In the genomic region with DNA sequence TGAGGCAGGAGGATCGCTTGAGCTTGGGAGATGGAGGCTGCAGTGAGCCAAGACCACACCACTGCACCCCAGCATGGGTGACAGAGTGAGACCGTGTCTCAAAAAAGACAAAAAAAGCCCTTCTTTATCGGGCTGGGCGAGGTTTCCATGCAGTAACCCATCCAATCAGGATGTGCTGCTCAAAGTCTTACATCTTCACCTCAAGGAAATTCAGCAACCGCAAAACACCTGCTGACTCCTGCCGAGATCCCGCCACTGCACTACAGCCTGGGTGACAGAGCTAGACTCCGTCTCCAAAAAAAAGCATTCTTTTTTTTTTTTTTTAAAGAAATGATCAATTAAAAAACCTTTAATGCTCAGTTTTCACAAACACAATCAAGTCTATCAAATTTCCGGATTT, we compare ENCODE assay signal across 21 cellular contexts.
DNase-seq lines count a peak whose midpoint lies in the region; ATAC-seq, FAIRE-seq and TF ChIP-seq lines count a peak whose summit lies in the region.
"Had no signal": no experiment of that assay in that cellular context is flagged by ENCODE, and none has a peak within 500 bp of the region (broad histone marks: within the 10 kb centered on the region; RNA-seq: fewer than 3 reads in every experiment).

No MANE protein-coding gene starts in this region.

- no peak overlapping the region; the same call in 1 of the 2 replicates for H2AK5ac ChIP-seq in IMR-90 (ENCODE audit: low read depth, low read length)

- 0 out of 2 replicates have a peak overlapping the region, but pooled peaks have one; percentile 20 for H4K5ac ChIP-seq in IMR-90 (ENCODE audit: low read depth, low read length)

- H3K18ac ChIP-seq in IMR-90 (ENCODE audit: low read depth, low read length): peak overlapping the region; percentile 4; the same call in 1 of the 2 replicates

- peak overlapping the region; percentile 55 for H2BK5ac ChIP-seq in IMR-90 (ENCODE audit: low read depth, low read length, poor library complexity, severe bottlenecking)

- H2AFZ ChIP-seq in IMR-90 (replicated peaks; ENCODE audit: low read length, poor library complexity): no peak overlapping the region
- no peak overlapping the region for H2AFZ ChIP-seq in astrocyte (ENCODE audit: low read depth, low read length)
- H2AFZ ChIP-seq in parathyroid adenoma: no peak overlapping the region
- H2AFZ ChIP-seq in mammary epithelial cell (ENCODE audit: low read depth, low read length): no peak overlapping the region

- H3K36me3 ChIP-seq in IMR-90 (ENCODE audit: control insufficient read depth, insufficient read depth, low read length): peaks cover 56% of the 10 kb centered on the region
- H3K36me3 ChIP-seq in astrocyte (ENCODE audit: insufficient read depth, low read length): peaks cover 15% of the 10 kb centered on the region
- no peaks in the 10 kb centered on the region for H3K36me3 ChIP-seq in parathyroid adenoma (ENCODE audit: control insufficient read depth, insufficient read depth, low read length)
- H3K36me3 ChIP-seq in mammary epithelial cell (ENCODE audit: insufficient read depth, low read length): peaks cover 13% of the 10 kb centered on the region

- CTCF ChIA-PET in IMR-90 (lab: Yijun Ruan, JAX) (interaction anchor here (0.7 kb wide), 1 partner anchor 322 kb away, joined by 3 read pairs; no protein-coding TSS in a partner anchor), mammary epithelial cell (lab: Charles Lee; ENCODE audit: low non-redundant PET) (no interaction called here)

- H4K91ac ChIP-seq in IMR-90 (ENCODE audit: insufficient read depth, low read depth, low read length): 0 out of 2 replicates have a peak overlapping the region, but pooled peaks have one; percentile 53

- dilution Hi-C loops in IMR-90 (cut with HindIII; ENCODE audit: low sequenced_read_pairs, unreplicated experiment): no loop called here
- dilution Hi-C loops in mammary epithelial cell (cut with HindIII; ENCODE audit: low sequenced_read_pairs): loop anchor here (5.0 kb wide), 1 partner anchor 69 kb away; no protein-coding TSS in a partner anchor

- H3K27me3 ChIP-seq in IMR-90 (ENCODE audit: control insufficient read depth, insufficient read depth, low read length) (no peaks in the 10 kb centered on the region), astrocyte (ENCODE audit: insufficient read depth, low read length) (no peaks in the 10 kb centered on the region), parathyroid adenoma (ENCODE audit: control insufficient read depth, insufficient read depth, low read length) (no peaks in the 10 kb centered on the region), mammary epithelial cell (ENCODE audit: insufficient read depth, low read length) (no peaks in the 10 kb centered on the region)
- H3K27me3 ChIP-seq: MG63 had no signal

- no peak overlapping the region for H2AK9ac ChIP-seq in IMR-90 (replicated peaks; ENCODE audit: low read depth, low read length, poor library complexity)

- H4K8ac ChIP-seq in IMR-90 (ENCODE audit: low read depth in 2 of 2, low read length in 2 of 2): no peak overlapping the region; a peak in 1 of 4 replicates

- TF ChIP-seq RAD21 in IMR-90 (IDR thresholded peaks at IDR 0.05; ENCODE audit: low read length): no peak

- H2BK20ac ChIP-seq in IMR-90 (ENCODE audit: low read depth, low read length): peak overlapping the region; percentile 16; the same call in 1 of the 2 replicates

- H3K27ac ChIP-seq in IMR-90 (ENCODE audit: insufficient read depth, low read length): peak overlapping the region; percentile 85; the same call in 1 of the 2 replicates
- peak overlapping the region; percentile 60 for H3K27ac ChIP-seq in astrocyte (ENCODE audit: low read depth, low read length)
- peak overlapping the region; percentile 99 for H3K27ac ChIP-seq in parathyroid adenoma
- H3K27ac ChIP-seq in mammary epithelial cell (ENCODE audit: insufficient read depth, low read depth, low read length): no peak overlapping the region
- H3K27ac ChIP-seq: A549 had no signal

- DNase-seq in IMR-90: no peak
- DNase-seq in astrocyte (ENCODE audit: low read depth): no peak
- no peak for DNase-seq in nephron progenitor cell
- DNase-seq in mammary epithelial cell: no peak
- DNase-seq: CD4-positive, alpha-beta memory T cell; COR-L47; KG1; NCI-H2029; NCI-H446; NCI-H524 treated with DMSO at 0.1 percent for 48 hours; NCI-H82; NK-92 treated with Interleukin-12 subunit alpha and Interleukin-12 subunit beta, amount 100 ng/mL, for 24 hours; RPMI8226; SHP77 had no signal

- H3K23ac ChIP-seq in IMR-90 (ENCODE audit: low read depth, low read length): no peak overlapping the region

- BruUV-seq in IMR-90 (replicated peaks; lab: Mats Ljungman, UMichigan): no TSS peak
- BruUV-seq in mammary epithelial cell (replicated peaks; lab: Mats Ljungman, UMichigan): no TSS peak

- H3K4me3 ChIP-seq in IMR-90 (ENCODE audit: insufficient read depth, low read depth, low read length) (no peak overlapping the region), astrocyte (ENCODE audit: insufficient read depth, low read depth, low read length) (no peak overlapping the region), parathyroid adenoma (ENCODE audit: low read depth, low read length) (no peak overlapping the region), mammary epithelial cell (replicated peaks in 1 of 3; ENCODE audit: insufficient read depth in 1 of 3, low read depth in 2 of 3, low read length in 3 of 3) (no peak overlapping the region)
- H3K4me3 ChIP-seq: A549, MG63 had no signal

- FAIRE-seq in astrocyte (lab: Jason Lieb, UNC): no peak
- FAIRE-seq: A549, H1, HTR-8/SVneo had no signal

- H3K4me1 ChIP-seq in IMR-90 (ENCODE audit: control insufficient read depth, insufficient read depth, low read length) (peaks cover 11% of the 10 kb centered on the region; the same call in 1 of the 2 replicates), astrocyte (ENCODE audit: insufficient read depth, low read length) (no peaks in the 10 kb centered on the region), parathyroid adenoma (peaks cover 24% of the 10 kb centered on the region), mammary epithelial cell (ENCODE audit: insufficient read depth, low read length) (peaks cover 2% of the 10 kb centered on the region)
- H3K4me1 ChIP-seq: A549 had no signal

- ATAC-seq in IMR-90 (ENCODE audit: low read depth): no peak
- ATAC-seq in GM21723 (IDR thresholded peaks at IDR 0.05; ENCODE audit: unreplicated experiment): no peak
- no peak for ATAC-seq in HG03095 (IDR thresholded peaks at IDR 0.05; ENCODE audit: unreplicated experiment)
- ATAC-seq: A549 had no signal

- intact Hi-C loops in IMR-90 (cut with micrococcal nuclease) (no loop called here), mammary epithelial cell (cut with micrococcal nuclease) (loop anchor here (10.0 kb wide), 1 partner anchor 452 kb away; no protein-coding TSS in a partner anchor)

- 0 out of 2 replicates have a peak overlapping the region, but pooled peaks have one; percentile 10 for H3K4ac ChIP-seq in IMR-90 (ENCODE audit: low read depth, low read length)

- H3K9me3 Mint-ChIP-seq in astrocyte (ENCODE audit: unreplicated experiment): no peaks in the 10 kb centered on the region
- H3K9me3 Mint-ChIP-seq in nephron progenitor cell: no peaks in the 10 kb centered on the region
- H3K9me3 Mint-ChIP-seq: CD4-positive, alpha-beta memory T cell had no signal

- H3K79me2 ChIP-seq in astrocyte (ENCODE audit: insufficient read depth, low read length): peaks cover 22% of the 10 kb centered on the region
- H3K79me2 ChIP-seq in parathyroid adenoma: peaks cover 23% of the 10 kb centered on the region
- peaks cover 57% of the 10 kb centered on the region for H3K79me2 ChIP-seq in mammary epithelial cell (ENCODE audit: insufficient read depth, low read length)

- H3K4me3 Mint-ChIP-seq in astrocyte (ENCODE audit: unreplicated experiment) (no peak overlapping the region), nephron progenitor cell (no peak overlapping the region)
- H3K4me3 Mint-ChIP-seq: CD4-positive, alpha-beta memory T cell had no signal

- TF ChIP-seq CTCF in IMR-90 (conservative IDR thresholded peaks at IDR 0.05; ENCODE audit: low read depth, low read length): no peak
- TF ChIP-seq CTCF in astrocyte (IDR thresholded peaks at IDR 0.05; ENCODE audit: insufficient read depth, low read depth, low read length): no peak
- no peak for TF ChIP-seq CTCF in parathyroid adenoma (IDR thresholded peaks at IDR 0.05)
- no peak for TF ChIP-seq CTCF in nephron progenitor cell (IDR thresholded peaks at IDR 0.05)
- TF ChIP-seq CTCF in mammary epithelial cell (conservative IDR thresholded peaks at IDR 0.05 in 1 of 2, IDR thresholded peaks at IDR 0.05 in 1 of 2; ENCODE audit: extremely low read depth in 1 of 2, insufficient read depth in 1 of 2, low read depth in 1 of 2, low read length in 2 of 2): no peak

- H3K9me3 ChIP-seq in IMR-90 (ENCODE audit: control insufficient read depth, insufficient read depth, low read length) (no peaks in the 10 kb centered on the region), astrocyte (ENCODE audit: insufficient read depth, low read depth, low read length) (no peaks in the 10 kb centered on the region), parathyroid adenoma (ENCODE audit: control insufficient read depth, low read length) (no peaks in the 10 kb centered on the region), mammary epithelial cell (replicated peaks; ENCODE audit: insufficient read depth, low read length) (no peaks in the 10 kb centered on the region)
- H3K9me3 ChIP-seq: A549, MG63 had no signal

- POLR2A ChIA-PET in IMR-90 (lab: Charles Lee; ENCODE audit: unreplicated experiment): no interaction called here

- H3K27ac Mint-ChIP-seq in astrocyte (ENCODE audit: unreplicated experiment): no peak overlapping the region
- H3K27ac Mint-ChIP-seq in nephron progenitor cell: no peak overlapping the region

- H2BK15ac ChIP-seq in IMR-90 (ENCODE audit: low read depth, low read length): no peak overlapping the region

- no peak overlapping the region for H3K56ac ChIP-seq in IMR-90 (ENCODE audit: extremely low read depth, insufficient read depth, low read length)

- H3K27me3 Mint-ChIP-seq in astrocyte (ENCODE audit: low read depth, unreplicated experiment): no peaks in the 10 kb centered on the region
- no peaks in the 10 kb centered on the region for H3K27me3 Mint-ChIP-seq in nephron progenitor cell (ENCODE audit: low read depth, poor library complexity)
- H3K27me3 Mint-ChIP-seq: CD4-positive, alpha-beta memory T cell had no signal

- peaks cover 16% of the 10 kb centered on the region; the same call in 1 of the 2 replicates for H3K9me1 ChIP-seq in IMR-90 (ENCODE audit: insufficient read depth, low read length)

- H3K4me1 Mint-ChIP-seq in astrocyte (ENCODE audit: low read depth, unreplicated experiment) (peaks cover 6% of the 10 kb centered on the region), nephron progenitor cell (no peaks in the 10 kb centered on the region)

- peak overlapping the region; percentile 50; the same call in 1 of the 2 replicates for H2BK120ac ChIP-seq in IMR-90 (ENCODE audit: low read depth, low read length)

- H3K9ac ChIP-seq in IMR-90 (ENCODE audit: low read depth, low read length) (no peak overlapping the region), astrocyte (ENCODE audit: low read length) (peak overlapping the region; percentile 31), parathyroid adenoma (no peak overlapping the region), mammary epithelial cell (ENCODE audit: insufficient read depth, low read length) (no peak overlapping the region)

- WGBS in IMR-90 (ENCODE audit: extremely low coverage in 2 of 2, insufficient read length in 1 of 2), 2 experiments: 100% methylated on average over 1 of the region's 9 CpGs; no CpG with 5 or more reads in 1 of the 2 experiments
- WGBS in mammary epithelial cell (ENCODE audit: low coverage, missing lambda C conversion rate): 100% methylated on average over 9 of the region's 9 CpGs

- in situ Hi-C loops in IMR-90 (cut with MboI; ENCODE audit: low sequenced_read_pairs): loop anchor here (25.0 kb wide), 1 partner anchor 434 kb away; a partner anchor contains a TSS
- in situ Hi-C loops in mammary epithelial cell (cut with MboI; ENCODE audit: low sequenced_read_pairs in 2 of 2): no loop called here

- peaks cover 23 to 68% of the 10 kb centered on the region in 2 experiments for H3K79me1 ChIP-seq in IMR-90 (ENCODE audit: low read depth in 1 of 2, low read length in 2 of 2)

- H3K4me2 ChIP-seq in IMR-90 (ENCODE audit: low read depth, low read length): no peak overlapping the region
- no peak overlapping the region for H3K4me2 ChIP-seq in astrocyte (ENCODE audit: low read length)
- no peak overlapping the region for H3K4me2 ChIP-seq in parathyroid adenoma (ENCODE audit: low read length)
- no peak overlapping the region for H3K4me2 ChIP-seq in mammary epithelial cell (ENCODE audit: insufficient read depth, low read depth, low read length)
- H3K4me2 ChIP-seq: A549 had no signal

- H3K36me3 Mint-ChIP-seq in astrocyte (ENCODE audit: low read depth, unreplicated experiment) (peaks cover 22% of the 10 kb centered on the region), nephron progenitor cell (ENCODE audit: low read depth) (peaks cover 54% of the 10 kb centered on the region)

- no peak overlapping the region for H3K14ac ChIP-seq in IMR-90 (replicated peaks; ENCODE audit: low read depth, low read length)

- H4K20me1 ChIP-seq in IMR-90 (ENCODE audit: insufficient read depth, low read length): peaks cover 19% of the 10 kb centered on the region
- peaks cover 20% of the 10 kb centered on the region for H4K20me1 ChIP-seq in astrocyte (ENCODE audit: insufficient read depth, low read length)
- H4K20me1 ChIP-seq in mammary epithelial cell (ENCODE audit: insufficient read depth, low read length): no peaks in the 10 kb centered on the region

- TF ChIP-seq POLR2A in IMR-90 (IDR thresholded peaks at IDR 0.05; ENCODE audit: low read depth, low read length): no peak
